8 cellular contexts compared by ENCODE assay signal in genomic region chr3:186108106-186108940, GRCh38. TPM values are rescaled to one million over a fixed set of nuclear protein-coding genes. Genes with fewer than 3 reads are reported as not detected.
DNase-seq lines count a peak whose midpoint lies in the region; ATAC-seq and TF ChIP-seq lines count a peak whose summit lies in the region.

No MANE protein-coding gene starts in this region.

- no peak overlapping the region for H3K27ac ChIP-seq in CD4-positive, alpha-beta memory T cell (ENCODE audit: low read depth, low read length)
- H3K27ac ChIP-seq in SJCRH30 = peak overlapping the region; percentile 72

- H3K4me1 Mint-ChIP-seq in CD4-positive, alpha-beta memory T cell = peaks cover 22 to 43% (median 31%) of the 10 kb centered on the region in 4 donors

- no peaks in the 10 kb centered on the region for H3K9me3 ChIP-seq in CD4-positive, alpha-beta memory T cell (ENCODE audit: control insufficient read depth in 1 of 2, low read length in 2 of 2)
- no peaks in the 10 kb centered on the region for H3K9me3 ChIP-seq in SJCRH30 (replicated peaks)

- POLR2A ChIA-PET in CD4-positive, alpha-beta memory T cell (lab: Charles Lee; ENCODE audit: partially characterized antibody) = interaction anchor here (0.6 to 1.9 kb wide), 2 partner anchors 171 to 1022 kb away, joined by 3 to 6 read pairs; partner anchors contain the start of gene TRA2B

- peak overlapping the region; percentile 43 to 61 for H3K4me3 ChIP-seq in CD4-positive, alpha-beta memory T cell (ENCODE audit: low read length in 2 of 2)
- H3K4me3 ChIP-seq in HFF-Myc (replicated peaks; ENCODE audit: low read depth, low read length) = peak overlapping the region; percentile 89
- peak overlapping the region; percentile 72 for H3K4me3 ChIP-seq in SJCRH30

- intact Hi-C loops in CD4-positive, alpha-beta memory T cell (cut with micrococcal nuclease) = no loop called here

- TF ChIP-seq CTCF in HFF-Myc (IDR thresholded peaks at IDR 0.05; ENCODE audit: low read depth, low read length, missing control alignments) = no peak

- peaks cover 53% of the 10 kb centered on the region for H3K27me3 ChIP-seq in CD4-positive, alpha-beta memory T cell (ENCODE audit: insufficient read depth, low read length)
- no peaks in the 10 kb centered on the region for H3K27me3 ChIP-seq in SJCRH30

- H3K36me3 ChIP-seq in CD4-positive, alpha-beta memory T cell (ENCODE audit: insufficient read depth, low read length) = no peaks in the 10 kb centered on the region
- H3K36me3 ChIP-seq in SJCRH30 = peaks cover 3% of the 10 kb centered on the region

- peaks cover 0 to 4% of the 10 kb centered on the region in 2 donors for H3K36me3 Mint-ChIP-seq in CD4-positive, alpha-beta memory T cell

- peaks cover 0 to 5% (median 0%) of the 10 kb centered on the region in 8 donors for H3K9me3 Mint-ChIP-seq in CD4-positive, alpha-beta memory T cell

- no peak for ATAC-seq in GM21528 (IDR thresholded peaks at IDR 0.05; ENCODE audit: low FRiP score, unreplicated experiment)

- peaks cover 35% of the 10 kb centered on the region for H3K4me1 ChIP-seq in CD4-positive, alpha-beta memory T cell (ENCODE audit: insufficient read depth, low read length)
- peaks cover 19% of the 10 kb centered on the region for H3K4me1 ChIP-seq in SJCRH30

- peaks cover 59 to 69% of the 10 kb centered on the region in 2 donors for H3K27me3 Mint-ChIP-seq in CD4-positive, alpha-beta memory T cell

- DNase-seq in CD4-positive, alpha-beta memory T cell = peak in 4 of 5 donors; percentile 8 to 47 (median 12)
- DNase-seq in HFF-Myc (ENCODE audit: extremely low read depth, low read depth) (no peak), SJCRH30 (peak; percentile 81), cerebellar cortex (ENCODE audit: low spot score) (peak; percentile 66), kidney tubule cell (ENCODE audit: low spot score) (peak; percentile 55), superior temporal gyrus (ENCODE audit: extremely low spot score) (no peak)
- DNase-seq in stimulated activated CD4-positive, alpha-beta T cell treated with anti-CD3 and anti-CD28 coated beads, Interleukin-4, amount 100 ng/mL, for 1 hour = peak; percentile 26

- CTCF ChIA-PET in CD4-positive, alpha-beta memory T cell (lab: Charles Lee; ENCODE audit: partially characterized antibody) = no interaction called here

- H3K4me3 Mint-ChIP-seq in CD4-positive, alpha-beta memory T cell = peak overlapping the region; percentile 83 to 97 (median 90)

- H3K27ac Mint-ChIP-seq in CD4-positive, alpha-beta memory T cell = peak overlapping the region in 2 of 7 donors; percentile 74 to 92

RNA-seq across cellular contexts. Expression of gene ETV5, which starts 0.6 kb away (rescaled TPM):
- 1 to 10 TPM in 1 of 2 experiments, under 1 TPM in 1; 0.81 to 1.1 TPM for total RNA-seq in CD4-positive, alpha-beta memory T cell
- not detected for polyA plus RNA-seq in CD4-positive, alpha-beta memory T cell
- total RNA-seq in SJCRH30 (2014; rRNA removed; shearing (Covaris generic)) = 62.8 and 64.7 TPM in 2 replicates

Comparison
In these comparisons a context has a peak if more than half of its experiments do, and no peak if none do; other contexts are left out.
1. DNase-seq: peak in CD4-positive, alpha-beta memory T cell (4 of 5), SJCRH30 (2 of 2), cerebellar cortex (single experiment), kidney tubule cell (single experiment) and stimulated activated CD4-positive, alpha-beta T cell treated with anti-CD3 and anti-CD28 coated beads, Interleukin-4, amount 100 ng/mL, for 1 hour (single experiment); none in HFF-Myc (single experiment) and superior temporal gyrus (single experiment).
2. RNA of gene ETV5, which starts 0.6 kb away (total RNA-seq): 62.8 to 64.7 TPM in SJCRH30; 0.81 to 1.1 TPM in CD4-positive, alpha-beta memory T cell; every median in the first group is over 10 times any median in the second.
3. Peak in every context shown above with its lines, with median percentiles within 50 percentile points of each other: H3K4me3 ChIP-seq.